In genomic region chr11:69351460-69351859, GRCh38 we compare ENCODE assay signal across 16 cellular contexts. TPM values are rescaled to one million over a fixed set of nuclear protein-coding genes. Genes with fewer than 3 reads are reported as not detected.
A peak's percentile ranks its signal among the peaks of the same experiment; 100 is the strongest.
DNase-seq lines count a peak whose midpoint lies in the region; FAIRE-seq and TF ChIP-seq lines count a peak whose summit lies in the region.
"Had no signal": no experiment of that assay in that cellular context is flagged by ENCODE, and none has a peak within 500 bp of the region (broad histone marks: within the 10 kb centered on the region; RNA-seq: fewer than 3 reads in every experiment).

No MANE protein-coding gene starts in this region.

- H3K79me1 ChIP-seq in mesendoderm (ENCODE audit: low read length) = no peaks in the 10 kb centered on the region

- POLR2A ChIA-PET in PC-9 (lab: Charles Lee; ENCODE audit: unreplicated experiment) = interaction anchor here (0.8 kb wide), 1 partner anchor 31 kb away, joined by 7 read pairs; no protein-coding TSS in a partner anchor
- POLR2A ChIA-PET in endothelial cell of umbilical vein (lab: Charles Lee) = no interaction called here

- H3K9me3 ChIP-seq in PC-9 (ENCODE audit: insufficient read depth, low read depth) (no peaks in the 10 kb centered on the region), endothelial cell of umbilical vein (replicated peaks; ENCODE audit: control insufficient read depth, insufficient read depth, low read length) (no peaks in the 10 kb centered on the region)
- H3K9me3 ChIP-seq: right lobe of liver had no signal

- H3K36me3 ChIP-seq in PC-9 (ENCODE audit: low read depth) (peaks cover 67% of the 10 kb centered on the region), endothelial cell of umbilical vein (ENCODE audit: control insufficient read depth in 2 of 2, extremely low read depth in 1 of 2, insufficient read depth in 2 of 2, low read length in 2 of 2) (no peaks in the 10 kb centered on the region), mesendoderm (ENCODE audit: control insufficient read depth, insufficient read depth, low read length) (no peaks in the 10 kb centered on the region)
- H3K36me3 ChIP-seq: right lobe of liver had no signal

- intact Hi-C loops in PC-9 (cut with micrococcal nuclease; ENCODE audit: unreplicated experiment) (loop anchor here (5.0 kb wide), 1 partner anchor 49 kb away; no protein-coding TSS in a partner anchor), endothelial cell of umbilical vein (cut with micrococcal nuclease) (loop anchor here (1.0 kb wide), 1 partner anchor 14 kb away; no protein-coding TSS in a partner anchor)

- H3K18ac ChIP-seq in mesendoderm (ENCODE audit: low read length) = no peak overlapping the region

- peak overlapping the region; percentile 43 for H3K4me2 ChIP-seq in PC-9
- H3K4me2 ChIP-seq in endothelial cell of umbilical vein (ENCODE audit: insufficient read depth, low read length) = peak overlapping the region; percentile 34
- H3K4me2 ChIP-seq in mesendoderm (ENCODE audit: low read length) = no peak overlapping the region
- H3K4me2 ChIP-seq: BLaER1 had no signal

- peak overlapping the region; percentile 49 for H3K9ac ChIP-seq in endothelial cell of umbilical vein (replicated peaks; ENCODE audit: extremely low read depth, insufficient read depth, low read length)
- no peak overlapping the region for H3K9ac ChIP-seq in mesendoderm (ENCODE audit: low read length)
- H3K9ac ChIP-seq: BLaER1 had no signal

- CTCF ChIA-PET in PC-9 (lab: Charles Lee) = no interaction called here
- CTCF ChIA-PET in endothelial cell of umbilical vein (lab: Charles Lee) = interaction anchor here (2.8 kb wide), 1 partner anchor 58 kb away, joined by 17 read pairs; the partner anchor contains the start of gene MYEOV

- H3K27me3 ChIP-seq in PC-9 (ENCODE audit: insufficient read depth, low read depth) (no peaks in the 10 kb centered on the region), endothelial cell of umbilical vein (ENCODE audit: control insufficient read depth in 2 of 2, insufficient read depth in 2 of 2, low read length in 2 of 2) (no peaks in the 10 kb centered on the region), mesendoderm (ENCODE audit: insufficient read depth, low read length, poor library complexity) (no peaks in the 10 kb centered on the region)
- H3K27me3 ChIP-seq: right lobe of liver had no signal

- H2AK5ac ChIP-seq in mesendoderm (ENCODE audit: low read length) = no peak overlapping the region

- H3F3A ChIP-seq in PC-9 (ENCODE audit: insufficient read depth, low read depth) = peaks cover 94% of the 10 kb centered on the region

- peak; percentile 52 for DNase-seq in AG20443 (ENCODE audit: low spot score)
- DNase-seq in PC-9 = peak in 1 of 2 experiments; percentile 86
- DNase-seq in endothelial cell of umbilical vein (ENCODE audit: low read depth, low spot score) = peak; percentile 61
- peak; percentile 7 for DNase-seq in mesendoderm
- no peak for DNase-seq in anterior cingulate cortex (lab: John Stamatoyannopoulos, UW)
- DNase-seq in activated CD4-positive, alpha-beta T cell treated with anti-CD3 and anti-CD28 coated beads, Interleukin-2, amount 50 U/mL, for 4 hours = no peak
- DNase-seq in mucosa of gallbladder (ENCODE audit: low spot score) = no peak
- DNase-seq in CD1c-positive myeloid dendritic cell (ENCODE audit: extremely low spot score) = no peak
- DNase-seq: activated CD4-positive, alpha-beta memory T cell treated with anti-CD3 and anti-CD28 coated beads for 36 hours; activated naive CD4-positive, alpha-beta T cell treated with anti-CD3 and anti-CD28 coated beads for 36 hours; right lobe of liver; RPMI8226; T-helper 9 cell had no signal

- BruUV-seq in PC-9 (replicated peaks; lab: Mats Ljungman, UMichigan) (no TSS peak), endothelial cell of umbilical vein (replicated peaks; lab: Mats Ljungman, UMichigan) (no TSS peak)

- H2AFZ ChIP-seq in PC-9 = no peak overlapping the region
- no peak overlapping the region for H2AFZ ChIP-seq in endothelial cell of umbilical vein (ENCODE audit: low read depth, low read length)

- no peak overlapping the region for H4K5ac ChIP-seq in mesendoderm (ENCODE audit: low read length)

- H3K9me1 ChIP-seq in endothelial cell of umbilical vein (replicated peaks; ENCODE audit: control insufficient read depth, extremely low read depth, insufficient read depth, low read length) = no peaks in the 10 kb centered on the region

- no peak overlapping the region for H3K23ac ChIP-seq in mesendoderm (ENCODE audit: low read length)

- H4K8ac ChIP-seq in mesendoderm (ENCODE audit: low read depth, low read length) = no peak overlapping the region

- H3K27ac ChIP-seq in PC-9 (peak overlapping the region; percentile 73), endothelial cell of umbilical vein (ENCODE audit: insufficient read depth, low read depth, low read length) (peak overlapping the region; percentile 90), mesendoderm (ENCODE audit: low read depth, low read length) (no peak overlapping the region)
- H3K27ac ChIP-seq: BLaER1, right lobe of liver had no signal

- no peak overlapping the region for H3K56ac ChIP-seq in mesendoderm (ENCODE audit: low read length)

- TF ChIP-seq POLR2A in endothelial cell of umbilical vein (IDR thresholded peaks at IDR 0.05; ENCODE audit: low read depth, low read length) = no peak

- H3K4me3 ChIP-seq in PC-9 (peak overlapping the region; percentile 9; the same call in 1 of the 2 replicates), endothelial cell of umbilical vein (replicated peaks in 1 of 3; ENCODE audit: insufficient read depth in 1 of 3, low read depth in 1 of 3, low read length in 3 of 3) (no peak overlapping the region), mesendoderm (ENCODE audit: low read length) (no peak overlapping the region)
- H3K4me3 ChIP-seq: BLaER1, right lobe of liver had no signal

- H2BK120ac ChIP-seq in mesendoderm (ENCODE audit: low read depth, low read length) = no peak overlapping the region

- peak; percentile 68 for FAIRE-seq in endothelial cell of umbilical vein (lab: Jason Lieb, UNC)
- FAIRE-seq: H1, islet of Langerhans had no signal

- TF ChIP-seq CTCF in PC-9 (conservative IDR thresholded peaks at IDR 0.05) (no peak), endothelial cell of umbilical vein (IDR thresholded peaks at IDR 0.05; ENCODE audit: extremely low read depth in 1 of 2, insufficient read depth in 1 of 2, low read depth in 1 of 2, low read length in 2 of 2) (no peak)

- H4K20me1 ChIP-seq in PC-9 (ENCODE audit: insufficient read depth) = peaks cover 77% of the 10 kb centered on the region
- no peaks in the 10 kb centered on the region for H4K20me1 ChIP-seq in endothelial cell of umbilical vein (replicated peaks; ENCODE audit: control insufficient read depth, extremely low read depth, insufficient read depth, low read length)
- H4K20me1 ChIP-seq: BLaER1 had no signal

- H3K79me2 ChIP-seq in PC-9 (ENCODE audit: low read depth) = peaks cover 95% of the 10 kb centered on the region
- no peaks in the 10 kb centered on the region for H3K79me2 ChIP-seq in endothelial cell of umbilical vein (ENCODE audit: control insufficient read depth, insufficient read depth, low read length)
- no peaks in the 10 kb centered on the region for H3K79me2 ChIP-seq in mesendoderm (ENCODE audit: control insufficient read depth, insufficient read depth, low read length)

- H3K9me2 ChIP-seq in PC-9 (ENCODE audit: insufficient read depth) = no peaks in the 10 kb centered on the region

- H3K4me1 ChIP-seq in PC-9 (replicated peaks; ENCODE audit: insufficient read depth) = peaks cover 51% of the 10 kb centered on the region
- H3K4me1 ChIP-seq in endothelial cell of umbilical vein (ENCODE audit: control insufficient read depth, extremely low read depth, insufficient read depth, low read length) = peaks cover 41% of the 10 kb centered on the region
- H3K4me1 ChIP-seq in mesendoderm (ENCODE audit: control insufficient read depth, low read depth, low read length) = no peaks in the 10 kb centered on the region
- H3K4me1 ChIP-seq: BLaER1 had no signal

- dilution Hi-C loops in endothelial cell of umbilical vein (cut with MboI; ENCODE audit: extremely low pct_ligation_motif_present, low sequenced_read_pairs) = no loop called here

- H2BK15ac ChIP-seq in mesendoderm (replicated peaks; ENCODE audit: low read depth) = no peak overlapping the region

- H2BK5ac ChIP-seq in mesendoderm (ENCODE audit: low read length) = no peak overlapping the region

- no peak overlapping the region for H3K4ac ChIP-seq in mesendoderm (ENCODE audit: low read depth, low read length)

TF ChIP-seq in endothelial cell of umbilical vein, 7 proteins besides CTCF, POLR2A, EP300 and RAD21:
- TF ChIP-seq MAX (IDR thresholded peaks at IDR 0.05; ENCODE audit: insufficient read depth, insufficient read length) (no peak), FOS (IDR thresholded peaks at IDR 0.05; ENCODE audit: borderline replicate concordance, insufficient read depth, low read length) (peak; percentile 93), GATA2 (IDR thresholded peaks at IDR 0.05; ENCODE audit: insufficient read depth, insufficient read length, low read depth, low read length) (peak; percentile 32), EZH2 (IDR thresholded peaks at IDR 0.05; ENCODE audit: borderline replicate concordance, low read depth, low read length, severe bottlenecking) (no peak), JUN (IDR thresholded peaks at IDR 0.05; ENCODE audit: borderline replicate concordance, insufficient read depth, insufficient read length, low read depth) (peak; percentile 83), MYC (IDR thresholded peaks at IDR 0.05; ENCODE audit: low read depth, low read length) (no peak), POLR2AphosphoS5 (IDR thresholded peaks at IDR 0.05; ENCODE audit: insufficient read depth, low read depth, low read length) (peak; percentile 16)

RNA-seq across cellular contexts. Expression of gene MYEOV, which starts 57.5 kb away (rescaled TPM):
- total RNA-seq in PC-9 (2021) (182 and 232 TPM in 2 replicates), endothelial cell of umbilical vein (7.0 and 14.4 TPM in 2 replicates), mucosa of gallbladder (0.72 TPM)
- polyA plus RNA-seq in endothelial cell of umbilical vein = 3.8 TPM in 2 replicates
- polyA plus RNA-seq in endothelial cell of umbilical vein (2011; cell fraction: cytosol; rRNA removed) = 4.3 and 4.4 TPM in 2 replicates
- 4.6 and 6.6 TPM in 2 replicates for polyA plus RNA-seq in endothelial cell of umbilical vein (2011; cell fraction: nucleus; rRNA removed)
- 8.0 and 18.4 TPM in 2 replicates for polyA plus RNA-seq in endothelial cell of umbilical vein (2012)
- polyA minus RNA-seq in endothelial cell of umbilical vein = 3.2 and 11.9 TPM in 2 replicates
- not detected for polyA minus RNA-seq in endothelial cell of umbilical vein (2011; cell fraction: cytosol; rRNA and poly(A)+ RNA removed)
- polyA minus RNA-seq in endothelial cell of umbilical vein (2011; cell fraction: nucleus; rRNA and poly(A)+ RNA removed) = 3.0 and 4.4 TPM in 2 replicates
- 0.08 TPM for polyA plus RNA-seq in mesendoderm (2013, experiment 1 of 2)
- polyA plus RNA-seq in mesendoderm (2013, experiment 2 of 2) = 0.04 TPM

Comparison
In these comparisons a context has a peak if more than half of its experiments do, and no peak if none do; other contexts are left out.
1. DNase-seq: peak in AG20443 (single experiment), endothelial cell of umbilical vein (single experiment) and mesendoderm (single experiment); none in anterior cingulate cortex (0 of 58), activated CD4-positive, alpha-beta T cell treated with anti-CD3 and anti-CD28 coated beads, Interleukin-2, amount 50 U/mL, for 4 hours (0 of 2), mucosa of gallbladder (single experiment) and CD1c-positive myeloid dendritic cell (single experiment).
2. RNA of gene MYEOV, which starts 57.5 kb away (total RNA-seq): 182 to 232 TPM in PC-9; 7.0 to 14.4 TPM in endothelial cell of umbilical vein and 0.72 TPM in mucosa of gallbladder (single experiment); every median in the first group is over 10 times any median in the second.